In the genomic region with DNA sequence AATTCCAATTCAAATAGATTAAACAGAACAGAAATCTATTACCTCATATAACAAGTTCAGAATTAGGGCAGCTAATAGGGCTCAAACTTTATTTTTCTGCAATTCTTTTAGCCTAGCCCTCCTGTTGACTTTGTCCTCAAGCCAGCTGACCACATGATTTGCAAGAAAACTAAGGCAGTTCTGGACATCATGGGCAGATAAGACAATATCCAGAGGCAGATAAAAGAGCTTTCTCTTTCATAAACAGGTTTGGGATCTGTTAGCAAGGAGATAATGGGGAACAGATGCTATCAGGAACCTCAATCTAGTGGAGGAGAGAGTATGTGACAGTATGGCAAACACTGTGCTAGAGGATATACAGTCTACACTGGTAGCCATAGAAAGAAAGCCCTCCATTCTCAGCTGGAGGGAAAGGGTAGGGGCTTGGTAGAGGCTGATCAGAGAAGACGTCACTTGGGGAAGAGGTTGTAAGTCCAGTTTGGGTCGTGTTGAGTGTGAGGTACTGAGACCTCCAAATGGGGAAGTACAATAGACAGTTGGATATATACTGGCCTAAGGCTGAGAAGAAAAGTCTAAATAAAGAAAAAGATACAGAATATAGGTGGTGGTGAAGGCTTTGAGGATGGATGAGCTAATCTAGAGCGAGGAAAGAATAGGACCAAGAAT, we compare ENCODE assay signal across 29 cellular contexts.
A peak's percentile ranks its signal among the peaks of the same experiment; 100 is the strongest.
DNase-seq lines count a peak whose midpoint lies in the region; ATAC-seq, FAIRE-seq and TF ChIP-seq lines count a peak whose summit lies in the region.
"Had no signal": no experiment of that assay in that cellular context is flagged by ENCODE, and none has a peak within 500 bp of the region (broad histone marks: within the 10 kb centered on the region; RNA-seq: fewer than 3 reads in every experiment).

No MANE protein-coding gene starts in this region.

- H3K27me3 ChIP-seq in SK-N-SH (ENCODE audit: insufficient read depth) (no peaks in the 10 kb centered on the region), K562 (ENCODE audit: control insufficient read depth in 2 of 2, insufficient read depth in 2 of 2, low read length in 2 of 2) (no peaks in the 10 kb centered on the region), left ventricle myocardium inferior (ENCODE audit: low read depth) (no peaks in the 10 kb centered on the region), PC-3 (ENCODE audit: low read length) (no peaks in the 10 kb centered on the region)
- H3K27me3 ChIP-seq: hepatocyte, transverse colon had no signal

- no peaks in the 10 kb centered on the region for H4K20me1 ChIP-seq in SK-N-SH (ENCODE audit: insufficient read depth)
- no peaks in the 10 kb centered on the region for H4K20me1 ChIP-seq in K562 (replicated peaks; ENCODE audit: control insufficient read depth, insufficient read depth, low read length)
- no peaks in the 10 kb centered on the region for H4K20me1 ChIP-seq in PC-3 (ENCODE audit: low read length)

- no peak overlapping the region for H2AFZ ChIP-seq in SK-N-SH (ENCODE audit: low read depth)
- no peak overlapping the region for H2AFZ ChIP-seq in K562 (ENCODE audit: low read depth, low read length)
- no peak overlapping the region for H2AFZ ChIP-seq in PC-3 (ENCODE audit: low read length)
- H2AFZ ChIP-seq: hepatocyte had no signal

- in situ Hi-C loops in K562 (cut with MboI): no loop called here

- WGBS in SK-N-SH (ENCODE audit: low lambda C conversion rate): 84% methylated on average over 3 of the region's 3 CpGs
- 30% methylated on average over 3 of the region's 3 CpGs for WGBS in K562 (ENCODE audit: insufficient coverage, low coverage, missing lambda C conversion rate)

- H3K4me1 Mint-ChIP-seq in HFFc6 (ENCODE audit: low read depth): peaks cover 55% of the 10 kb centered on the region
- H3K4me1 Mint-ChIP-seq: B cell, memory B cell had no signal

- no peak for TF ChIP-seq CTCF in HFFc6 (IDR thresholded peaks at IDR 0.05)
- no peak for TF ChIP-seq CTCF in SK-N-SH (IDR thresholded peaks at IDR 0.05)
- TF ChIP-seq CTCF in K562 (IDR thresholded peaks at IDR 0.05 in 2 of 3, conservative IDR thresholded peaks at IDR 0.05 in 1 of 3; ENCODE audit: insufficient read depth in 2 of 3, low read depth in 1 of 3, low read length in 3 of 3): no peak
- no peak for TF ChIP-seq CTCF in left ventricle myocardium inferior (IDR thresholded peaks at IDR 0.05; ENCODE audit: borderline replicate concordance)
- TF ChIP-seq CTCF in foreskin fibroblast (IDR thresholded peaks at IDR 0.05; ENCODE audit: low read depth, low read length): no peak
- TF ChIP-seq CTCF in PC-3 (conservative IDR thresholded peaks at IDR 0.05; ENCODE audit: low read depth, low read length): no peak
- no peak for TF ChIP-seq CTCF in kidney (IDR thresholded peaks at IDR 0.05; ENCODE audit: borderline replicate concordance, extremely low read depth, insufficient read depth)

- H3K9ac ChIP-seq in SK-N-SH (no peak overlapping the region), K562 (ENCODE audit: insufficient read depth in 1 of 2, low read depth in 2 of 2, low read length in 2 of 2) (no peak overlapping the region), PC-3 (ENCODE audit: low read length) (no peak overlapping the region), kidney (ENCODE audit: low read length in 2 of 2) (no peak overlapping the region)

- no peak overlapping the region; the same call in 1 of the 2 replicates for H3K4me3 Mint-ChIP-seq in HFFc6
- H3K4me3 Mint-ChIP-seq: activated naive CD4-positive, alpha-beta T cell treated with anti-CD3 and anti-CD28 coated beads, Interleukin-2, amount 50 U/mL, for 24 hours; B cell; brain; dendritic cell treated with granulocyte-macrophage colony-stimulating factor and Interleukin-4, amounts not matched to agents 40 ng/mL and 50 ng/mL, for 4 days; memory B cell had no signal

- intact Hi-C loops in K562 (cut with micrococcal nuclease) (no loop called here), left ventricle myocardium inferior (cut with micrococcal nuclease) (no loop called here), PC-3 (cut with micrococcal nuclease) (no loop called here), kidney (cut with DNase I) (no loop called here)

- CTCF ChIA-PET in SK-N-SH (lab: Yijun Ruan, JAX): interaction anchor here (1.4 to 1.6 kb wide), 2 partner anchors 13 to 28 kb away, joined by 4 to 11 read pairs; no protein-coding TSS in a partner anchor
- CTCF ChIA-PET in K562 (lab: Yijun Ruan, JAX; ENCODE audit: low intra/inter-chr PET ratio): no interaction called here
- CTCF ChIA-PET in PC-3 (lab: Charles Lee): no interaction called here

- peaks cover 8% of the 10 kb centered on the region for H3K79me2 ChIP-seq in SK-N-SH (ENCODE audit: insufficient read depth)
- H3K79me2 ChIP-seq in K562 (ENCODE audit: control insufficient read depth, insufficient read depth, low read length): no peaks in the 10 kb centered on the region
- H3K79me2 ChIP-seq in PC-3 (ENCODE audit: low read length): no peaks in the 10 kb centered on the region
- H3K79me2 ChIP-seq: hepatocyte had no signal

- H3K4me1 ChIP-seq in SK-N-SH (ENCODE audit: control insufficient read depth in 1 of 2, insufficient read depth in 2 of 2, low read depth in 1 of 2, low read length in 1 of 2): peaks cover 38 to 46% of the 10 kb centered on the region in 2 experiments
- H3K4me1 ChIP-seq in K562 (replicated peaks in 1 of 2; ENCODE audit: control insufficient read depth in 2 of 2, insufficient read depth in 2 of 2, low read length in 2 of 2): peaks cover 0 to 20% of the 10 kb centered on the region in 2 experiments; a peak in 3 of 5 replicates
- no peaks in the 10 kb centered on the region for H3K4me1 ChIP-seq in left ventricle myocardium inferior
- no peaks in the 10 kb centered on the region for H3K4me1 ChIP-seq in PC-3 (ENCODE audit: insufficient read depth, low read length)
- no peaks in the 10 kb centered on the region for H3K4me1 ChIP-seq in kidney (ENCODE audit: control insufficient read depth in 1 of 2, insufficient read depth in 1 of 2, low read depth in 1 of 2, low read length in 2 of 2)
- H3K4me1 ChIP-seq: A549, transverse colon had no signal

- H3K4me2 ChIP-seq in SK-N-SH: no peak overlapping the region
- H3K4me2 ChIP-seq in K562 (ENCODE audit: insufficient read depth, low read length): no peak overlapping the region
- H3K4me2 ChIP-seq in PC-3 (ENCODE audit: low read length): no peak overlapping the region
- H3K4me2 ChIP-seq: A549, hepatocyte, smooth muscle cell had no signal

- no peaks in the 10 kb centered on the region for H3K9me1 ChIP-seq in K562 (ENCODE audit: control insufficient read depth, insufficient read depth, low read length)

- peaks cover 51% of the 10 kb centered on the region for H3K36me3 Mint-ChIP-seq in HFFc6 (ENCODE audit: low read depth)

- BruUV-seq in K562 (replicated peaks; lab: Mats Ljungman, UMichigan) (no TSS peak), PC-3 (replicated peaks; lab: Mats Ljungman, UMichigan) (no TSS peak)

- peak; percentile 70 to 99; a peak in 3 of 4 replicates for TF ChIP-seq EP300 in SK-N-SH (IDR thresholded peaks at IDR 0.05; ENCODE audit: borderline replicate concordance in 1 of 2, low read depth in 1 of 2, low read length in 1 of 2)
- peak; percentile 33; the same call in 1 of the 2 replicates for TF ChIP-seq EP300 in K562 (IDR thresholded peaks at IDR 0.05; ENCODE audit: low read length)

- H3K9me3 ChIP-seq in SK-N-SH: no peaks in the 10 kb centered on the region
- peaks cover 2% of the 10 kb centered on the region; the same call in 1 of the 2 replicates for H3K9me3 ChIP-seq in K562 (replicated peaks; ENCODE audit: control insufficient read depth, insufficient read depth, low read depth, low read length)
- H3K9me3 ChIP-seq in left ventricle myocardium inferior (replicated peaks): no peaks in the 10 kb centered on the region
- H3K9me3 ChIP-seq in PC-3 (ENCODE audit: low read length): no peaks in the 10 kb centered on the region
- no peaks in the 10 kb centered on the region for H3K9me3 ChIP-seq in kidney (ENCODE audit: control insufficient read depth in 1 of 2, low read length in 2 of 2)
- H3K9me3 ChIP-seq: transverse colon had no signal

- H3F3A ChIP-seq in SK-N-SH (replicated peaks; ENCODE audit: insufficient read depth): peaks cover 36% of the 10 kb centered on the region
- H3F3A ChIP-seq in PC-3 (ENCODE audit: low read length, unreplicated experiment): no peaks in the 10 kb centered on the region

- POLR2A ChIA-PET in SK-N-SH (lab: Yijun Ruan, JAX) (interaction anchor here (0.5 to 1.0 kb wide), 6 partner anchors 14 to 1985 kb away, joined by 3 to 4 read pairs (median 4); no protein-coding TSS in a partner anchor), K562 (lab: Yijun Ruan, JAX) (interaction anchor here (0.6 to 0.7 kb wide), 3 partner anchors 12 to 549 kb away, joined by 3 read pairs; no protein-coding TSS in a partner anchor), PC-3 (lab: Charles Lee; ENCODE audit: unreplicated experiment) (no interaction called here)

- TF ChIP-seq RAD21 in SK-N-SH (IDR thresholded peaks at IDR 0.05; ENCODE audit: low read length) (peak; percentile 42; the same call in 1 of the 2 replicates), K562 (CRISPR knock-in tag; conservative IDR thresholded peaks at IDR 0.05 in 1 of 2, IDR thresholded peaks at IDR 0.05 in 1 of 2) (no peak)

- H3K27ac ChIP-seq in SK-N-SH (ENCODE audit: low read depth in 2 of 2, low read length in 1 of 2) (peak overlapping the region; percentile 36 to 96; a peak in 3 of 4 replicates), K562 (ENCODE audit: extremely low read depth, low read depth, low read length) (no peak overlapping the region), left ventricle myocardium inferior (replicated peaks) (peak overlapping the region; percentile 31), PC-3 (ENCODE audit: low read length) (no peak overlapping the region), kidney (ENCODE audit: low read depth in 2 of 2, low read length in 2 of 2) (no peak overlapping the region)
- H3K27ac ChIP-seq: A549, hepatocyte, transverse colon had no signal

- H3K36me3 ChIP-seq in SK-N-SH (replicated peaks in 1 of 2; ENCODE audit: control insufficient read depth in 1 of 2, insufficient read depth in 2 of 2, low read length in 1 of 2) (peaks cover 28 to 61% of the 10 kb centered on the region in 2 experiments), K562 (ENCODE audit: control insufficient read depth, insufficient read depth, low read length) (no peaks in the 10 kb centered on the region), left ventricle myocardium inferior (peaks cover 12% of the 10 kb centered on the region), PC-3 (ENCODE audit: low read depth, low read length) (peaks cover 7% of the 10 kb centered on the region; the same call in 1 of the 2 replicates), kidney (ENCODE audit: control insufficient read depth in 1 of 2, insufficient read depth in 2 of 2, low read length in 2 of 2) (no peaks in the 10 kb centered on the region)
- H3K36me3 ChIP-seq: transverse colon had no signal

- FAIRE-seq in K562 (lab: Jason Lieb, UNC) (no peak), kidney (lab: Jason Lieb, UNC) (no peak)
- FAIRE-seq: A549, GM12878, H54, keratinocyte, TTC549 had no signal

- H3K4me3 ChIP-seq in SK-N-SH (ENCODE audit: low read depth in 2 of 2, low read length in 1 of 2) (no peak overlapping the region), K562 (no peak overlapping the region), left ventricle myocardium inferior (no peak overlapping the region), foreskin fibroblast (ENCODE audit: low read depth in 1 of 2, low read length in 2 of 2) (no peak overlapping the region), PC-3 (ENCODE audit: low read length) (no peak overlapping the region), kidney (ENCODE audit: low read length in 2 of 2) (no peak overlapping the region)
- H3K4me3 ChIP-seq: A549, GM12878, hepatocyte, smooth muscle cell, transverse colon had no signal

- H3K27ac Mint-ChIP-seq in HFFc6: peak overlapping the region; percentile 3; the same call in 1 of the 2 replicates
- H3K27ac Mint-ChIP-seq: activated naive CD4-positive, alpha-beta T cell treated with anti-CD3 and anti-CD28 coated beads, Interleukin-2, amount 50 U/mL, for 24 hours; B cell; dendritic cell treated with granulocyte-macrophage colony-stimulating factor and Interleukin-4, amounts not matched to agents 40 ng/mL and 50 ng/mL, for 4 days; memory B cell had no signal

- DNase-seq in HFFc6 (no peak), SK-N-SH (peak; percentile 55), K562 (ENCODE audit: extremely low read depth in 1 of 4, low spot score in 3 of 4) (peak in 1 of 4 experiments; percentile 14), left ventricle myocardium inferior (no peak), foreskin fibroblast (no peak), PC-3 (no peak), kidney (no peak)
- DNase-seq: activated CD4-positive, alpha-beta T cell treated with anti-CD3 and anti-CD28 coated beads for 4 hours; COR-L47; DMS79; IMR-90; NCI-H2171; NCI-H524 treated with DMSO at 0.1 percent for 48 hours; stimulated activated CD4-positive, alpha-beta T cell treated with anti-CD3 and anti-CD28 coated beads, Interleukin-2, amount 100 ng/mL, for 48 hours; stimulated activated naive CD4-positive, alpha-beta T cell; transverse colon had no signal

- no peak for TF ChIP-seq POLR2A in K562 (conservative IDR thresholded peaks at IDR 0.05)

- ATAC-seq in K562 (no peak), PC-3 (no peak), HG02870 (IDR thresholded peaks at IDR 0.05; ENCODE audit: unreplicated experiment) (no peak)
- ATAC-seq: A549, GM12878 had no signal

- H3K9me2 ChIP-seq in SK-N-SH (no peaks in the 10 kb centered on the region), PC-3 (replicated peaks; ENCODE audit: low read length) (no peaks in the 10 kb centered on the region)

- H3K9me3 Mint-ChIP-seq in HFFc6: peaks cover 19% of the 10 kb centered on the region
- H3K9me3 Mint-ChIP-seq: activated naive CD4-positive, alpha-beta T cell treated with anti-CD3 and anti-CD28 coated beads, Interleukin-2, amount 50 U/mL, for 24 hours had no signal

- H3K27me3 Mint-ChIP-seq in HFFc6 (ENCODE audit: insufficient read depth): peaks cover 2% of the 10 kb centered on the region
- H3K27me3 Mint-ChIP-seq: activated naive CD4-positive, alpha-beta T cell treated with anti-CD3 and anti-CD28 coated beads, Interleukin-2, amount 50 U/mL, for 24 hours; B cell; brain; dendritic cell treated with granulocyte-macrophage colony-stimulating factor and Interleukin-4, amounts not matched to agents 40 ng/mL and 50 ng/mL, for 4 days had no signal

Comparison
In these comparisons a context has a peak if more than half of its experiments do, and no peak if none do; other contexts are left out.
1. H3K27ac ChIP-seq: peak in SK-N-SH (2 of 2) and left ventricle myocardium inferior (single experiment); none in K562 (single experiment), PC-3 (single experiment) and kidney (0 of 2).